In the genomic region with DNA sequence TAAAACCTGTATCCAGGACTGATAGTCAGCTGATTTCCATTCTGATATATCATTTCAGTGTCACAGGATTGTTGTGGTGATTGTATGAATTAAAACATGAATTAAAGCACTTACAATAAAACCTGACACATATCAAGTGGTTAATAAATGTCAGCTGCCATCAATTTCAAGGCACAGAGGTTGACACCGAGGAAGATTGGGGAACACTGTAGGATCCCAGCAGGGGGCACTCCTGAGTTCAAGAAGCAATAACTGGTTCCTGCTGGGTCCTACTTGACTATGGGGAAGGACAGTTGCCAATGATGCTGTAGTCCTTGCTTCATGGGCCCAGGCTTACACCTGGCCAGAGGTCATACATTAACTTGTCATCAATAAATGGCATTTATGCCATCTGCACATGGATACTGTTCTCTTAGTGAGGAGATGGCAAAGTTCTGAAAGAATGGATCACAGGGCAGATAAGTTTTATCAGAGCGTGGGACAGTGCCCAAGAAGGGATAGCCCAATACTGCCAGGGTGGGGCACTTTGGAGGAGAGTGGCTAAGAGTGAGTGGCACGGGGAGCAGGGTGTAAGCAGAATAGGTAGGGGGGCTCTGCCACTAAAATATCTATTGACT, we compare ENCODE assay signal across 8 cellular contexts. TPM values are rescaled to one million over a fixed set of nuclear protein-coding genes. Genes with fewer than 3 reads are reported as not detected.
A peak's percentile ranks its signal among the peaks of the same experiment; 100 is the strongest.
DNase-seq lines count a peak whose midpoint lies in the region; ATAC-seq and TF ChIP-seq lines count a peak whose summit lies in the region.

No MANE protein-coding gene starts in this region.

- H3K27ac Mint-ChIP-seq in CD4-positive, alpha-beta T cell: no peak overlapping the region

- intact Hi-C loops in CD4-positive, alpha-beta T cell (cut with DNase I, micrococcal nuclease): no loop called here

- no peak overlapping the region for H3K14ac ChIP-seq in neuronal stem cell (ENCODE audit: low read length)

- H3K36me3 Mint-ChIP-seq in CD4-positive, alpha-beta T cell (ENCODE audit: low read depth): no peaks in the 10 kb centered on the region

- H3K27me3 ChIP-seq in H7 (ENCODE audit: control insufficient read depth, insufficient read depth, low read length): no peaks in the 10 kb centered on the region; the same call in none of the 2 replicates
- H3K27me3 ChIP-seq in neuronal stem cell (ENCODE audit: control insufficient read depth in 3 of 3, insufficient read depth in 3 of 3, low read depth in 1 of 3, low read length in 3 of 3): no peaks in the 10 kb centered on the region
- no peaks in the 10 kb centered on the region for H3K27me3 ChIP-seq in CD4-positive, alpha-beta T cell (ENCODE audit: control insufficient read depth, insufficient read depth, low read length)

- no peaks in the 10 kb centered on the region for H3K4me1 Mint-ChIP-seq in CD4-positive, alpha-beta T cell (ENCODE audit: low read depth)

- H3K23ac ChIP-seq in neuronal stem cell (ENCODE audit: low read depth, low read length, poor library complexity): no peak overlapping the region

- no peaks in the 10 kb centered on the region for H3K9me3 Mint-ChIP-seq in CD4-positive, alpha-beta T cell

- CTCF ChIA-PET in CD4-positive, alpha-beta T cell (lab: Charles Lee): no interaction called here

- peaks cover 3 to 8% of the 10 kb centered on the region in 2 donors for H3K4me1 ChIP-seq in neuronal stem cell (ENCODE audit: control insufficient read depth in 2 of 2, insufficient read depth in 1 of 2, low read depth in 1 of 2, low read length in 2 of 2)

- no peak overlapping the region for H4K91ac ChIP-seq in neuronal stem cell (ENCODE audit: low read depth, low read length, poor library complexity)

- no peaks in the 10 kb centered on the region for H3K36me3 ChIP-seq in H7 (replicated peaks; ENCODE audit: control insufficient read depth, insufficient read depth, low read length)
- H3K36me3 ChIP-seq in neuronal stem cell (replicated peaks in 1 of 2; ENCODE audit: control insufficient read depth in 2 of 2, insufficient read depth in 2 of 2, low read length in 2 of 2): no peaks in the 10 kb centered on the region

- H2BK5ac ChIP-seq in neuronal stem cell (ENCODE audit: low read length): no peak overlapping the region

- no peak overlapping the region for H4K8ac ChIP-seq in neuronal stem cell (ENCODE audit: low read depth, low read length)

- POLR2A ChIA-PET in CD4-positive, alpha-beta T cell (lab: Charles Lee): no interaction called here

- no peaks in the 10 kb centered on the region for H3K9me3 ChIP-seq in neuronal stem cell (replicated peaks in 1 of 2; ENCODE audit: control insufficient read depth in 2 of 2, insufficient read depth in 1 of 2, low read depth in 1 of 2, low read length in 2 of 2)
- no peaks in the 10 kb centered on the region for H3K9me3 ChIP-seq in CD4-positive, alpha-beta T cell (ENCODE audit: control insufficient read depth, low read length)

- H3K4me3 ChIP-seq in epithelial cell of esophagus (ENCODE audit: low read length) (no peak overlapping the region), H7 (ENCODE audit: insufficient read depth, low read depth, low read length) (no peak overlapping the region), neuronal stem cell (ENCODE audit: low read length in 2 of 2) (no peak overlapping the region)

- no peak overlapping the region for H3K4ac ChIP-seq in neuronal stem cell (ENCODE audit: low read length)

- no peaks in the 10 kb centered on the region for H3K79me1 ChIP-seq in neuronal stem cell (ENCODE audit: low read depth, low read length)

- no peak overlapping the region for H2BK120ac ChIP-seq in neuronal stem cell (ENCODE audit: low read depth, low read length)

- H3K4me2 ChIP-seq in neuronal stem cell (ENCODE audit: insufficient read depth, low read length, poor library complexity, severe bottlenecking): no peak overlapping the region

- no peak overlapping the region for H2AK5ac ChIP-seq in neuronal stem cell (ENCODE audit: low read depth, low read length)

- DNase-seq in NCI-H82 (lab: John Stamatoyannopoulos, UW) (peak; percentile 77), epithelial cell of esophagus (ENCODE audit: low read depth) (peak; percentile 58), pons (ENCODE audit: low spot score) (peak; percentile 71), H7 (no peak), neuronal stem cell (ENCODE audit: low spot score) (no peak)
- no peak for DNase-seq in CD4-positive, alpha-beta T cell

- ATAC-seq in GM19455 (IDR thresholded peaks at IDR 0.05; ENCODE audit: unreplicated experiment): peak; percentile 61
- no peak for ATAC-seq in CD4-positive, alpha-beta T cell (ENCODE audit: poor library complexity)

- TF ChIP-seq CTCF in C4-2B (conservative IDR thresholded peaks at IDR 0.05): peak; percentile 89
- peak; percentile 57 for TF ChIP-seq CTCF in epithelial cell of esophagus (IDR thresholded peaks at IDR 0.05; ENCODE audit: insufficient read depth, low read depth, low read length, missing control alignments)
- no peak for TF ChIP-seq CTCF in CD4-positive, alpha-beta T cell (IDR thresholded peaks at IDR 0.05)

- H3K27me3 Mint-ChIP-seq in CD4-positive, alpha-beta T cell: no peaks in the 10 kb centered on the region

- H2AFZ ChIP-seq in neuronal stem cell (ENCODE audit: low read length): no peak overlapping the region

- H3K4me3 Mint-ChIP-seq in CD4-positive, alpha-beta T cell: no peak overlapping the region

- no peak overlapping the region for H2BK15ac ChIP-seq in neuronal stem cell (ENCODE audit: low read length)

- no peak overlapping the region for H3K9ac ChIP-seq in neuronal stem cell (ENCODE audit: low read depth, low read length, poor library complexity)

- H3K27ac ChIP-seq in C4-2B: no peak overlapping the region
- H3K27ac ChIP-seq in neuronal stem cell (replicated peaks; ENCODE audit: low read length): no peak overlapping the region
- H3K27ac ChIP-seq in CD4-positive, alpha-beta T cell (ENCODE audit: low read depth, low read length): no peak overlapping the region

- no peak overlapping the region for H2BK12ac ChIP-seq in neuronal stem cell (ENCODE audit: low read length)

- no peak overlapping the region for H3K18ac ChIP-seq in neuronal stem cell (ENCODE audit: low read length)

- no CpG with 5 or more reads among the region's 3 CpGs for WGBS in neuronal stem cell (ENCODE audit: extremely low coverage in 2 of 2, insufficient read length in 2 of 2, insufficient replicate concordance in 1 of 2), 2 donors

RNA-seq across cellular contexts. Expression of a gene that starts 24.1 kb away (rescaled TPM):
- total RNA-seq in H7 (2014; rRNA removed; shearing (Covaris generic)): 1.5 and 1.9 TPM in 2 replicates
- polyA plus RNA-seq in neuronal stem cell (2013, experiment 1 of 2): 14.2 TPM
- 14.1 TPM for polyA plus RNA-seq in neuronal stem cell (2013, experiment 2 of 2)
- under 1 TPM; 0.22 to 0.28 TPM for total RNA-seq in CD4-positive, alpha-beta T cell

Comparison
In these comparisons a context has a peak if more than half of its experiments do, and no peak if none do; other contexts are left out.
1. DNase-seq: peak in NCI-H82 (single experiment), epithelial cell of esophagus (single experiment) and pons (single experiment); none in H7 (single experiment), neuronal stem cell (single experiment) and CD4-positive, alpha-beta T cell (0 of 10).